In genomic region chr18:7497081-7497480, GRCh38 we compare ENCODE assay signal across 39 cellular contexts.
"Had no signal": no experiment of that assay in that cellular context is flagged by ENCODE, and none has a peak within 500 bp of the region (broad histone marks: within the 10 kb centered on the region; RNA-seq: fewer than 3 reads in every experiment).

No MANE protein-coding gene starts in this region.

- H3K9me3 Mint-ChIP-seq: activated naive CD4-positive, alpha-beta T cell treated with anti-CD3 and anti-CD28 coated beads, Interleukin-2, amount 50 U/mL, for 24 hours; activated naive CD8-positive, alpha-beta T cell treated with anti-CD3 and anti-CD28 coated beads for 36 hours; activated T-cell treated with anti-CD3 and anti-CD28 coated beads, Interleukin-2, amount 50 U/mL, for 4 hours; activated T-helper 1 cell treated with anti-CD3 and anti-CD28 coated beads, Interleukin-12 subunit alpha, Interleukin-12 subunit beta, Interleukin-2, Interleukin-4 antibody, amounts not matched to agents 30 ng/mL and 10 ng/mL and 1 ng/mL, durations not matched to agents 14 hours and 24 hours and 36 hours; activated T-helper 17 cell treated with anti-CD3 and anti-CD28 coated beads, Interleukin-2, amount 50 U/mL, for 72 hours; brain had no signal

- H3K9me3 ChIP-seq: adrenal gland, ascending aorta, body of pancreas, breast epithelium had no signal

- DNase-seq: activated effector memory CD4-positive, alpha-beta T cell treated with anti-CD3 and anti-CD28 coated beads, Interleukin-2, amount 50 U/mL, for 16 hours; activated effector memory CD4-positive, alpha-beta T cell treated with Interleukin-2 at 50 U/mL for 16 hours; activated gamma-delta T cell; activated gamma-delta T cell treated with Interleukin-2 at 50 U/mL for 16 hours; activated naive CD4-positive, alpha-beta T cell; activated naive CD4-positive, alpha-beta T cell treated with anti-CD3 and anti-CD28 coated beads for 36 hours; activated naive CD4-positive, alpha-beta T cell treated with anti-CD3 and anti-CD28 coated beads, Interleukin-2, amount 10 ng/mL, durations not matched to agents 7 days and 5 days; activated naive CD4-positive, alpha-beta T cell treated with anti-CD3 and anti-CD28 coated beads, Interleukin-2, amount 50 U/mL, for 16 hours; activated naive CD4-positive, alpha-beta T cell treated with Interleukin-2 at 50 U/mL for 16 hours; activated naive CD8-positive, alpha-beta T cell treated with anti-CD3 and anti-CD28 coated beads for 36 hours; activated naive CD8-positive, alpha-beta T cell treated with anti-CD3 and anti-CD28 coated beads, Interleukin-2, amount 10 ng/mL, durations not matched to agents 7 days and 5 days; activated naive CD8-positive, alpha-beta T cell treated with anti-CD3 and anti-CD28 coated beads, Interleukin-2, amount 50 U/mL, for 24 hours; activated T-cell treated with anti-CD3 and anti-CD28 coated beads, Interleukin-2, amount 50 U/mL, for 24 hours; activated T-cell treated with anti-CD3 and anti-CD28 coated beads, Interleukin-2, amount 50 U/mL, for 4 hours; activated T-cell treated with anti-CD3 and anti-CD28 coated beads, Interleukin-2, amount 50 U/mL, for 48 hours; activated T-cell treated with anti-CD3 and anti-CD28 coated beads, Interleukin-2, amount 50 U/mL, for 72 hours; adrenal gland; amniotic stem cell; amygdala; anterior cingulate cortex; aorta; body of pancreas; brain microvascular endothelial cell; caudate nucleus; central memory CD4-positive, alpha-beta T cell; cerebellar nuclear complex had no signal

- H3K27me3 ChIP-seq: adrenal gland, ascending aorta, body of pancreas, brain microvascular endothelial cell, breast epithelium, cardiac muscle cell had no signal

- H3K4me1 Mint-ChIP-seq: activated naive CD4-positive, alpha-beta T cell treated with anti-CD3 and anti-CD28 coated beads, Interleukin-2, amount 10 ng/mL, durations not matched to agents 7 days and 5 days; activated naive CD4-positive, alpha-beta T cell treated with anti-CD3 and anti-CD28 coated beads, Interleukin-2, amount 50 U/mL, for 24 hours; activated naive CD8-positive, alpha-beta T cell treated with anti-CD3 and anti-CD28 coated beads for 36 hours; activated naive CD8-positive, alpha-beta T cell treated with anti-CD3 and anti-CD28 coated beads, Interleukin-2, amount 10 ng/mL, durations not matched to agents 7 days and 5 days; activated naive CD8-positive, alpha-beta T cell treated with anti-CD3 and anti-CD28 coated beads, Interleukin-2, amount 50 U/mL, for 24 hours; activated T-helper 17 cell treated with anti-CD3 and anti-CD28 coated beads, Interleukin-2, amount 50 U/mL, for 72 hours; central memory CD8-positive, alpha-beta T cell had no signal

- FAIRE-seq: astrocyte, bronchial epithelial cell had no signal

- H3K36me3 ChIP-seq: adrenal gland, ascending aorta, brain microvascular endothelial cell, breast epithelium, cardiac muscle cell had no signal

- H3K36me3 Mint-ChIP-seq: activated naive CD4-positive, alpha-beta T cell treated with anti-CD3 and anti-CD28 coated beads, Interleukin-2, amount 10 ng/mL, durations not matched to agents 7 days and 5 days; activated naive CD4-positive, alpha-beta T cell treated with anti-CD3 and anti-CD28 coated beads, Interleukin-2, amount 50 U/mL, for 24 hours; activated naive CD4-positive, alpha-beta T cell treated with anti-CD3 and anti-CD28 coated beads, Interleukin-2, amount 50 U/mL, for 72 hours; activated naive CD8-positive, alpha-beta T cell; activated naive CD8-positive, alpha-beta T cell treated with anti-CD3 and anti-CD28 coated beads for 36 hours; activated naive CD8-positive, alpha-beta T cell treated with anti-CD3 and anti-CD28 coated beads, Interleukin-2, amount 10 ng/mL, durations not matched to agents 7 days and 5 days; brain had no signal

- H3K27ac Mint-ChIP-seq: activated naive CD4-positive, alpha-beta T cell treated with anti-CD3 and anti-CD28 coated beads for 36 hours; activated naive CD4-positive, alpha-beta T cell treated with anti-CD3 and anti-CD28 coated beads, Interleukin-2, amount 10 ng/mL, durations not matched to agents 7 days and 5 days; activated naive CD4-positive, alpha-beta T cell treated with anti-CD3 and anti-CD28 coated beads, Interleukin-2, amount 50 U/mL, for 24 hours; activated naive CD8-positive, alpha-beta T cell; activated naive CD8-positive, alpha-beta T cell treated with anti-CD3 and anti-CD28 coated beads for 36 hours; activated naive CD8-positive, alpha-beta T cell treated with anti-CD3 and anti-CD28 coated beads, Interleukin-2, amount 10 ng/mL, durations not matched to agents 7 days and 5 days; activated naive CD8-positive, alpha-beta T cell treated with anti-CD3 and anti-CD28 coated beads, Interleukin-2, amount 50 U/mL, for 24 hours; activated T-cell treated with anti-CD3 and anti-CD28 coated beads, Interleukin-2, amount 50 U/mL, for 24 hours; activated T-cell treated with anti-CD3 and anti-CD28 coated beads, Interleukin-2, amount 50 U/mL, for 72 hours; activated T-helper 1 cell treated with anti-CD3 and anti-CD28 coated beads, Interleukin-12 subunit alpha, Interleukin-12 subunit beta, Interleukin-2, Interleukin-4 antibody, amounts not matched to agents 30 ng/mL and 10 ng/mL and 1 ng/mL, durations not matched to agents 14 hours and 24 hours and 36 hours; activated T-helper 17 cell treated with anti-CD3 and anti-CD28 coated beads, Interleukin-2, amount 50 U/mL, for 72 hours; activated T-helper 2 cell treated with anti-CD3 and anti-CD28 coated beads, Interferon-gamma antibody, Interleukin-2, Interleukin-4, amounts not matched to agents 10 μg/mL and 5 μg/mL and 100 μg/mL, durations not matched to agents 14 hours and 24 hours and 36 hours; brain had no signal

- H3K4me1 ChIP-seq: adrenal gland, ascending aorta, body of pancreas, breast epithelium had no signal

- H3K27me3 Mint-ChIP-seq: activated naive CD4-positive, alpha-beta T cell treated with anti-CD3 and anti-CD28 coated beads, Interleukin-2, amount 10 ng/mL, durations not matched to agents 7 days and 5 days; activated naive CD4-positive, alpha-beta T cell treated with anti-CD3 and anti-CD28 coated beads, Interleukin-2, amount 50 U/mL, for 24 hours; activated naive CD8-positive, alpha-beta T cell; activated naive CD8-positive, alpha-beta T cell treated with anti-CD3 and anti-CD28 coated beads for 36 hours; activated naive CD8-positive, alpha-beta T cell treated with anti-CD3 and anti-CD28 coated beads, Interleukin-2, amount 10 ng/mL, durations not matched to agents 7 days and 5 days; activated naive CD8-positive, alpha-beta T cell treated with anti-CD3 and anti-CD28 coated beads, Interleukin-2, amount 50 U/mL, for 24 hours; activated T-cell treated with anti-CD3 and anti-CD28 coated beads, Interleukin-2, amount 50 U/mL, for 24 hours; activated T-helper 17 cell treated with anti-CD3 and anti-CD28 coated beads, Interleukin-2, amount 50 U/mL, for 72 hours had no signal

- H3K27ac ChIP-seq: adrenal gland, ascending aorta, body of pancreas, brain microvascular endothelial cell, breast epithelium, cardiac muscle cell had no signal

- H3K4me3 ChIP-seq: adrenal gland, ascending aorta, body of pancreas, breast epithelium, cardiac muscle cell had no signal

- H3K4me3 Mint-ChIP-seq: activated naive CD4-positive, alpha-beta T cell treated with anti-CD3 and anti-CD28 coated beads for 36 hours; activated naive CD4-positive, alpha-beta T cell treated with anti-CD3 and anti-CD28 coated beads, Interleukin-2, amount 10 ng/mL, durations not matched to agents 7 days and 5 days; activated naive CD4-positive, alpha-beta T cell treated with anti-CD3 and anti-CD28 coated beads, Interleukin-2, amount 50 U/mL, for 24 hours; activated naive CD8-positive, alpha-beta T cell; activated naive CD8-positive, alpha-beta T cell treated with anti-CD3 and anti-CD28 coated beads for 36 hours; activated naive CD8-positive, alpha-beta T cell treated with anti-CD3 and anti-CD28 coated beads, Interleukin-2, amount 10 ng/mL, durations not matched to agents 7 days and 5 days; activated naive CD8-positive, alpha-beta T cell treated with anti-CD3 and anti-CD28 coated beads, Interleukin-2, amount 50 U/mL, for 24 hours; activated T-cell treated with anti-CD3 and anti-CD28 coated beads, Interleukin-2, amount 50 U/mL, for 24 hours; activated T-cell treated with anti-CD3 and anti-CD28 coated beads, Interleukin-2, amount 50 U/mL, for 4 hours; activated T-cell treated with anti-CD3 and anti-CD28 coated beads, Interleukin-2, amount 50 U/mL, for 72 hours; activated T-helper 1 cell treated with anti-CD3 and anti-CD28 coated beads, Interleukin-12 subunit alpha, Interleukin-12 subunit beta, Interleukin-2, Interleukin-4 antibody, amounts not matched to agents 30 ng/mL and 10 ng/mL and 1 ng/mL, durations not matched to agents 14 hours and 24 hours and 36 hours; activated T-helper 17 cell treated with anti-CD3 and anti-CD28 coated beads, Interleukin-2, amount 50 U/mL, for 72 hours; brain; central memory CD8-positive, alpha-beta T cell had no signal

- ATAC-seq: activated naive CD4-positive, alpha-beta T cell treated with anti-CD3 and anti-CD28 coated beads, Interleukin-2, amount 50 U/mL, for 72 hours; activated naive CD8-positive, alpha-beta T cell treated with anti-CD3 and anti-CD28 coated beads, Interleukin-2, amount 50 U/mL, for 24 hours; activated T-cell treated with anti-CD3 and anti-CD28 coated beads, Interleukin-2, amount 50 U/mL, for 4 hours; activated T-cell treated with anti-CD3 and anti-CD28 coated beads, Interleukin-2, amount 50 U/mL, for 72 hours; activated T-helper 17 cell treated with anti-CD3 and anti-CD28 coated beads, Interleukin-2, amount 50 U/mL, for 72 hours; body of pancreas had no signal
